ENCODE assay signal across 21 cellular contexts in genomic region chr16:84948855-84949610, GRCh38.
DNase-seq lines count a peak whose midpoint lies in the region; ATAC-seq, FAIRE-seq and TF ChIP-seq lines count a peak whose summit lies in the region.
"Had no signal": no experiment of that assay in that cellular context is flagged by ENCODE, and none has a peak within 500 bp of the region (broad histone marks: within the 10 kb centered on the region; RNA-seq: fewer than 3 reads in every experiment).

No MANE protein-coding gene starts in this region.

- in situ Hi-C loops in K562 (cut with MboI) = no loop called here

- H3K4me2 ChIP-seq in K562 (ENCODE audit: insufficient read depth, low read length) = no peak overlapping the region
- H3K4me2 ChIP-seq: SK-N-SH had no signal

- H3K27ac ChIP-seq in K562 (ENCODE audit: extremely low read depth, low read depth, low read length) (no peak overlapping the region), right lobe of liver (peak overlapping the region in 2 of 3 donors; percentile 29 to 33), SJCRH30 (no peak overlapping the region)

- WGBS in K562 (ENCODE audit: insufficient coverage, low coverage, missing lambda C conversion rate) = 40% methylated on average over 10 of the region's 10 CpGs
- 49% methylated on average over 8 of the region's 10 CpGs for WGBS in right lobe of liver (ENCODE audit: insufficient coverage, low coverage, low lambda C conversion rate, missing lambda C conversion rate)

- POLR2A ChIA-PET in K562 (lab: Yijun Ruan, JAX) = no interaction called here

- no peak overlapping the region; a peak in 1 of 4 replicates for H3K9ac ChIP-seq in K562 (ENCODE audit: insufficient read depth in 1 of 2, low read depth in 2 of 2, low read length in 2 of 2)
- H3K9ac ChIP-seq: SK-N-SH had no signal

- no peak for TF ChIP-seq POLR2A in K562 (conservative IDR thresholded peaks at IDR 0.05)
- TF ChIP-seq POLR2A in right lobe of liver (IDR thresholded peaks at IDR 0.05) = no peak

- H3K9me3 ChIP-seq in K562 (replicated peaks; ENCODE audit: control insufficient read depth, insufficient read depth, low read depth, low read length) = 0 out of 2 replicates have a peak, but pooled peaks cover 2% of the 10 kb centered on the region
- no peaks in the 10 kb centered on the region for H3K9me3 ChIP-seq in right lobe of liver
- H3K9me3 ChIP-seq in SJCRH30 (replicated peaks) = no peaks in the 10 kb centered on the region
- H3K9me3 ChIP-seq: Caco-2, SK-N-SH had no signal

- no peaks in the 10 kb centered on the region for H3K27me3 ChIP-seq in K562 (ENCODE audit: control insufficient read depth in 2 of 2, insufficient read depth in 2 of 2, low read length in 2 of 2)
- no peaks in the 10 kb centered on the region for H3K27me3 ChIP-seq in right lobe of liver
- H3K27me3 ChIP-seq in SJCRH30 = no peaks in the 10 kb centered on the region

- intact Hi-C loops in K562 (cut with micrococcal nuclease) = no loop called here
- intact Hi-C loops in right lobe of liver (cut with DNase I) = no loop called here

- no peak for ATAC-seq in K562
- ATAC-seq in right lobe of liver = no peak

- no peak for TF ChIP-seq EP300 in K562 (IDR thresholded peaks at IDR 0.05; ENCODE audit: low read length)

- DNase-seq in HTR-8/SVneo (ENCODE audit: insufficient read length, low spot score) (no peak), K562 (ENCODE audit: extremely low read depth in 1 of 4, low spot score in 3 of 4) (no peak), right lobe of liver (no peak), urothelium cell line (ENCODE audit: low spot score) (no peak), HPDE6-E6E7 (ENCODE audit: extremely low spot score) (no peak), NOMO-1 (lab: John Stamatoyannopoulos, UW; ENCODE audit: unreplicated experiment in 2 of 2) (no peak), SJCRH30 (no peak), A172 (ENCODE audit: low spot score) (no peak)
- DNase-seq: AML-193, GF-D8, GOT3, Kasumi-1, MM.1S, NCI-H1105, NCI-H1694, NCI-H82, SHP77, SK-N-SH had no signal

- no peaks in the 10 kb centered on the region for H3K79me2 ChIP-seq in K562 (ENCODE audit: control insufficient read depth, insufficient read depth, low read length)

- peaks cover 23 to 49% of the 10 kb centered on the region in 2 experiments for H3K4me1 ChIP-seq in K562 (replicated peaks in 1 of 2; ENCODE audit: control insufficient read depth in 2 of 2, insufficient read depth in 2 of 2, low read length in 2 of 2)
- peaks cover 0 to 6% (median 3%) of the 10 kb centered on the region in 4 donors for H3K4me1 ChIP-seq in right lobe of liver
- H3K4me1 ChIP-seq in SJCRH30 = peaks cover 14% of the 10 kb centered on the region

- CTCF ChIA-PET in K562 (lab: Yijun Ruan, JAX; ENCODE audit: low intra/inter-chr PET ratio) = interaction anchor here (5.2 kb wide), 1 partner anchor 194 kb away, joined by 34 read pairs; no protein-coding TSS in a partner anchor

- FAIRE-seq in HTR-8/SVneo (lab: Jason Lieb, UNC) (peak; percentile 87), K562 (lab: Jason Lieb, UNC) (peak; percentile 75), urothelium cell line (lab: Jason Lieb, UNC) (peak; percentile 80)
- FAIRE-seq: GM12892, GM18507 had no signal

- H3K36me3 ChIP-seq in K562 (ENCODE audit: control insufficient read depth, insufficient read depth, low read length) (no peaks in the 10 kb centered on the region), right lobe of liver (no peaks in the 10 kb centered on the region), SJCRH30 (no peaks in the 10 kb centered on the region)

- H3K4me3 ChIP-seq in K562 (no peak overlapping the region), right lobe of liver (no peak overlapping the region), SJCRH30 (no peak overlapping the region)

- H2AFZ ChIP-seq in K562 (ENCODE audit: low read depth, low read length) = no peak overlapping the region

- no TSS peak for BruUV-seq in K562 (replicated peaks; lab: Mats Ljungman, UMichigan)

- no peak for TF ChIP-seq CTCF in K562 (IDR thresholded peaks at IDR 0.05 in 2 of 3, conservative IDR thresholded peaks at IDR 0.05 in 1 of 3; ENCODE audit: insufficient read depth in 2 of 3, low read depth in 1 of 3, low read length in 3 of 3)
- no peak for TF ChIP-seq CTCF in right lobe of liver (IDR thresholded peaks at IDR 0.05)

- peaks cover 4% of the 10 kb centered on the region for H4K20me1 ChIP-seq in K562 (replicated peaks; ENCODE audit: control insufficient read depth, insufficient read depth, low read length)

- peaks cover 4% of the 10 kb centered on the region for H3K9me1 ChIP-seq in K562 (ENCODE audit: control insufficient read depth, insufficient read depth, low read length)

- no peak for TF ChIP-seq RAD21 in K562 (CRISPR knock-in tag; conservative IDR thresholded peaks at IDR 0.05 in 1 of 2, IDR thresholded peaks at IDR 0.05 in 1 of 2)

TF ChIP-seq in K562, 482 proteins besides CTCF, POLR2A, EP300 and RAD21 (continues in another document):
- TF ChIP-seq SRSF7 (optimal IDR thresholded peaks at IDR 0.05; ENCODE audit: low read depth, low read length) = no peak
- TF ChIP-seq CBFA2T3 (IDR thresholded peaks at IDR 0.05) = 0 out of 2 replicates have a peak, but pooled peaks have one; percentile 8
- TF ChIP-seq ZBTB26 (CRISPR knock-in tag; IDR thresholded peaks at IDR 0.05) = peak; percentile 19; the same call in 1 of the 2 replicates
- TF ChIP-seq HBP1 (CRISPR knock-in tag; IDR thresholded peaks at IDR 0.05) = 0 out of 2 replicates have a peak, but pooled peaks have one; percentile 25
- TF ChIP-seq SMAD4 (CRISPR knock-in tag; conservative IDR thresholded peaks at IDR 0.05) = peak; percentile 56; the same call in 1 of the 2 replicates
- no peak for TF ChIP-seq MEF2D (tag; conservative IDR thresholded peaks at IDR 0.05; ENCODE audit: low read depth)
- no peak for TF ChIP-seq YY1 (IDR thresholded peaks at IDR 0.05; ENCODE audit: borderline replicate concordance in 1 of 3, control insufficient read depth in 1 of 3, extremely low read depth in 1 of 3, insufficient read depth in 3 of 3, insufficient read length in 1 of 3, insufficient replicate concordance in 2 of 3, low read depth in 1 of 3, low read length in 2 of 3)
- peak; percentile 14; the same call in 1 of the 2 replicates for TF ChIP-seq BHLHE40 (IDR thresholded peaks at IDR 0.05; ENCODE audit: low read length)
- TF ChIP-seq THRB (CRISPR knock-in tag; conservative IDR thresholded peaks at IDR 0.05) = 0 out of 2 replicates have a peak, but pooled peaks have one; percentile 16
- TF ChIP-seq MCM7 (IDR thresholded peaks at IDR 0.05) = 0 out of 4 replicates have a peak, but pooled peaks of 1 of the 2 experiments have one; percentile 63
- TF ChIP-seq NEUROD1 (IDR thresholded peaks at IDR 0.05; ENCODE audit: borderline replicate concordance, low read depth, low read length, partially characterized antibody) = no peak
- 0 out of 4 replicates have a peak, but pooled peaks of 1 of the 2 experiments have one; percentile 37 for TF ChIP-seq HDAC1 (IDR thresholded peaks at IDR 0.05)
- TF ChIP-seq ARID2 (IDR thresholded peaks at IDR 0.05) = 0 out of 2 replicates have a peak, but pooled peaks have one; percentile 26
- TF ChIP-seq MECOM (CRISPR knock-in tag; IDR thresholded peaks at IDR 0.05) = no peak
- peak in 1 of 2 experiments; percentile 12; a peak in 1 of 4 replicates for TF ChIP-seq TRIM24 (IDR thresholded peaks at IDR 0.05)
- peak; percentile 8; the same call in 1 of the 2 replicates for TF ChIP-seq NFIC (IDR thresholded peaks at IDR 0.05)
- no peak for TF ChIP-seq ERF (CRISPR knock-in tag; IDR thresholded peaks at IDR 0.05)
- TF ChIP-seq LARP7 (IDR thresholded peaks at IDR 0.05) = peak; percentile 37; the same call in 1 of the 2 replicates
- TF ChIP-seq SMARCB1 (IDR thresholded peaks at IDR 0.05; ENCODE audit: insufficient read length, low read depth) = no peak

Comparison
In these comparisons a context has a peak if more than half of its experiments do, and no peak if none do; other contexts are left out.
1. H3K27ac ChIP-seq: peak in right lobe of liver (2 of 3); none in K562 (single experiment) and SJCRH30 (single experiment).